In the genomic region with DNA sequence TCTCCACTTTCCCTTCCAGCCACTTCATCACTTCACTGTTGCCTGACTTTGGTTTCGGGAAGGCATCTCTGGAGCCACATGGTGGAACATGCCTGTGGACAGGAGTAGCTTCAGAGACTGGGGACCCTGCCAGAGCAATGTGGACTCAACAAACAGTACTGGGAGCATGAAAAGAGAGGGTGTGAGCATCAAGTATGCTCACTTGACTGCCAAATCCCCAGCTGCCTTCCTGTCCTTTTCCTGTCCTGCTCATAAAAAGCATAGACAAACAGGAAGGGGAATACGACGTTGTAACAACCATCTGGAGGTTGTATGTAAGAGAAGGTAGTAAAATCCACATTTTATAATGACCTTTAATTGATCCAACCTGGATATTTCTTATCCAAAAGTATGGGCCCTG, we compare ENCODE assay signal across 16 cellular contexts.
DNase-seq lines count a peak whose midpoint lies in the region; ATAC-seq and TF ChIP-seq lines count a peak whose summit lies in the region.
"Had no signal": no experiment of that assay in that cellular context is flagged by ENCODE, and none has a peak within 500 bp of the region (broad histone marks: within the 10 kb centered on the region; RNA-seq: fewer than 3 reads in every experiment).

No MANE protein-coding gene starts in this region.

- H3F3A ChIP-seq in GM23338 (replicated peaks; ENCODE audit: low read depth) (no peaks in the 10 kb centered on the region), neural progenitor cell (ENCODE audit: low read depth) (no peaks in the 10 kb centered on the region)

- H3K4me2 ChIP-seq in GM23338 (no peak overlapping the region), neural progenitor cell (no peak overlapping the region)

- H4K20me1 ChIP-seq in GM23338 (replicated peaks; ENCODE audit: insufficient read depth) (no peaks in the 10 kb centered on the region), neural progenitor cell (ENCODE audit: low read depth) (no peaks in the 10 kb centered on the region)

- H3K9ac ChIP-seq in SK-N-MC (ENCODE audit: insufficient read length): no peak overlapping the region
- no peak overlapping the region for H3K9ac ChIP-seq in neural progenitor cell

- H3K9me2 ChIP-seq in GM23338 (ENCODE audit: insufficient read depth): no peaks in the 10 kb centered on the region

- H3K9me3 ChIP-seq in SK-N-MC (ENCODE audit: low read depth, low read length): no peaks in the 10 kb centered on the region
- H3K9me3 ChIP-seq in neural progenitor cell (ENCODE audit: low read depth): no peaks in the 10 kb centered on the region
- H3K9me3 ChIP-seq: thyroid gland had no signal

- H3K9me3 Mint-ChIP-seq in GM23338: no peaks in the 10 kb centered on the region
- peaks cover 12% of the 10 kb centered on the region for H3K9me3 Mint-ChIP-seq in neural progenitor cell
- H3K9me3 Mint-ChIP-seq: activated CD4-positive, alpha-beta T cell treated with anti-CD3 and anti-CD28 coated beads, Interleukin-2, amount 10 ng/mL, durations not matched to agents 7 days and 5 days; CD4-positive, alpha-beta memory T cell had no signal

- ATAC-seq in GM23338: no peak
- ATAC-seq in GM21576 (IDR thresholded peaks at IDR 0.05; ENCODE audit: unreplicated experiment): no peak

- H3K27me3 Mint-ChIP-seq in GM23338 (ENCODE audit: insufficient read depth, low read depth, poor library complexity): peaks cover 6% of the 10 kb centered on the region
- peaks cover 2% of the 10 kb centered on the region for H3K27me3 Mint-ChIP-seq in neural progenitor cell (ENCODE audit: insufficient read depth, low read depth)
- H3K27me3 Mint-ChIP-seq: activated naive CD8-positive, alpha-beta T cell had no signal

- H3K4me1 Mint-ChIP-seq in GM23338 (peaks cover 18% of the 10 kb centered on the region), neural progenitor cell (peaks cover 32% of the 10 kb centered on the region)
- H3K4me1 Mint-ChIP-seq: activated CD4-positive, alpha-beta T cell treated with anti-CD3 and anti-CD28 coated beads, Interleukin-2, amount 10 ng/mL, durations not matched to agents 7 days and 5 days; CD4-positive, alpha-beta memory T cell had no signal

- H3K27ac Mint-ChIP-seq in GM23338: no peak overlapping the region
- H3K27ac Mint-ChIP-seq in neural progenitor cell: no peak overlapping the region
- H3K27ac Mint-ChIP-seq: activated CD4-positive, alpha-beta T cell treated with anti-CD3 and anti-CD28 coated beads, Interleukin-2, amount 10 ng/mL, durations not matched to agents 7 days and 5 days; activated naive CD8-positive, alpha-beta T cell; CD4-positive, alpha-beta memory T cell had no signal

- H3K4me1 ChIP-seq in GM23338 (ENCODE audit: insufficient read depth): peaks cover 13% of the 10 kb centered on the region
- peaks cover 23% of the 10 kb centered on the region for H3K4me1 ChIP-seq in neural progenitor cell
- H3K4me1 ChIP-seq: thyroid gland had no signal

- H3K79me2 ChIP-seq in GM23338 (replicated peaks; ENCODE audit: insufficient read depth) (no peaks in the 10 kb centered on the region), neural progenitor cell (ENCODE audit: low read depth) (no peaks in the 10 kb centered on the region)

- in situ Hi-C loops in KBM-7 (cut with MboI; ENCODE audit: low pct_unique_long_range_greater_than_20kb, low sequenced_read_pairs): no loop called here

- H3K27me3 ChIP-seq in GM23338 (ENCODE audit: insufficient read depth) (no peaks in the 10 kb centered on the region), neural progenitor cell (no peaks in the 10 kb centered on the region)
- H3K27me3 ChIP-seq: thyroid gland had no signal

- TF ChIP-seq CTCF in GM23338 (conservative IDR thresholded peaks at IDR 0.05; ENCODE audit: low read depth in 2 of 2): no peak
- TF ChIP-seq CTCF in neural progenitor cell (IDR thresholded peaks at IDR 0.05): no peak

- H3K27ac ChIP-seq in GM23338 (ENCODE audit: low read depth) (no peak overlapping the region), SK-N-MC (peak overlapping the region; percentile 92), neural progenitor cell (no peak overlapping the region)
- H3K27ac ChIP-seq: HL-60, thyroid gland had no signal

- no peak overlapping the region for H3K4me3 ChIP-seq in GM23338
- H3K4me3 ChIP-seq in SK-N-MC: peak overlapping the region; percentile 45
- H3K4me3 ChIP-seq in neural progenitor cell: no peak overlapping the region
- H3K4me3 ChIP-seq: skin epidermis, thyroid gland had no signal

- H3K36me3 Mint-ChIP-seq in GM23338 (ENCODE audit: low read depth) (no peaks in the 10 kb centered on the region), neural progenitor cell (no peaks in the 10 kb centered on the region)
- H3K36me3 Mint-ChIP-seq: activated naive CD8-positive, alpha-beta T cell; CD4-positive, alpha-beta memory T cell had no signal

- H3K4me3 Mint-ChIP-seq in GM23338: no peak overlapping the region
- H3K4me3 Mint-ChIP-seq in neural progenitor cell: peak overlapping the region; percentile 48
- H3K4me3 Mint-ChIP-seq: activated CD4-positive, alpha-beta T cell treated with anti-CD3 and anti-CD28 coated beads, Interleukin-2, amount 10 ng/mL, durations not matched to agents 7 days and 5 days; activated naive CD8-positive, alpha-beta T cell; CD4-positive, alpha-beta memory T cell had no signal

- H3K36me3 ChIP-seq in GM23338 (ENCODE audit: insufficient read depth) (no peaks in the 10 kb centered on the region), SK-N-MC (ENCODE audit: insufficient read depth, low read length) (no peaks in the 10 kb centered on the region), neural progenitor cell (no peaks in the 10 kb centered on the region)
- H3K36me3 ChIP-seq: thyroid gland had no signal

- peak; percentile 21 for DNase-seq in COR-L47 (lab: John Stamatoyannopoulos, UW)
- no peak for DNase-seq in GM23338 (ENCODE audit: low spot score)
- DNase-seq in SK-N-MC (ENCODE audit: low read depth, low spot score): no peak
- DNase-seq in neural progenitor cell (ENCODE audit: low spot score): no peak
- no peak for DNase-seq in KBM-7
- DNase-seq in NCI-H2107 (lab: John Stamatoyannopoulos, UW): no peak
- DNase-seq: activated CD4-positive, alpha-beta T cell treated with anti-CD3 and anti-CD28 coated beads, Interleukin-2, amount 10 ng/mL, durations not matched to agents 7 days and 5 days; CD4-positive, alpha-beta memory T cell; GDM1; kidney; NCI-H524 treated with DMSO at 0.1 percent for 48 hours; thyroid gland had no signal

- H2AFZ ChIP-seq in GM23338 (peak overlapping the region; percentile 11; the same call in 1 of the 2 replicates), neural progenitor cell (replicated peaks) (no peak overlapping the region)

TF ChIP-seq in GM23338, 12 proteins besides CTCF, POLR2A, EP300 and RAD21 (continues in another document):
- TF ChIP-seq EZH2phosphoT487 (IDR thresholded peaks at IDR 0.05; ENCODE audit: unreplicated experiment): no peak
- no peak for TF ChIP-seq ZNF331 (CRISPR knock-in tag; IDR thresholded peaks at IDR 0.05; ENCODE audit: low read depth)
- TF ChIP-seq EZH2 (IDR thresholded peaks at IDR 0.05; ENCODE audit: low read depth, unreplicated experiment): no peak
- TF ChIP-seq, protein P1, sequence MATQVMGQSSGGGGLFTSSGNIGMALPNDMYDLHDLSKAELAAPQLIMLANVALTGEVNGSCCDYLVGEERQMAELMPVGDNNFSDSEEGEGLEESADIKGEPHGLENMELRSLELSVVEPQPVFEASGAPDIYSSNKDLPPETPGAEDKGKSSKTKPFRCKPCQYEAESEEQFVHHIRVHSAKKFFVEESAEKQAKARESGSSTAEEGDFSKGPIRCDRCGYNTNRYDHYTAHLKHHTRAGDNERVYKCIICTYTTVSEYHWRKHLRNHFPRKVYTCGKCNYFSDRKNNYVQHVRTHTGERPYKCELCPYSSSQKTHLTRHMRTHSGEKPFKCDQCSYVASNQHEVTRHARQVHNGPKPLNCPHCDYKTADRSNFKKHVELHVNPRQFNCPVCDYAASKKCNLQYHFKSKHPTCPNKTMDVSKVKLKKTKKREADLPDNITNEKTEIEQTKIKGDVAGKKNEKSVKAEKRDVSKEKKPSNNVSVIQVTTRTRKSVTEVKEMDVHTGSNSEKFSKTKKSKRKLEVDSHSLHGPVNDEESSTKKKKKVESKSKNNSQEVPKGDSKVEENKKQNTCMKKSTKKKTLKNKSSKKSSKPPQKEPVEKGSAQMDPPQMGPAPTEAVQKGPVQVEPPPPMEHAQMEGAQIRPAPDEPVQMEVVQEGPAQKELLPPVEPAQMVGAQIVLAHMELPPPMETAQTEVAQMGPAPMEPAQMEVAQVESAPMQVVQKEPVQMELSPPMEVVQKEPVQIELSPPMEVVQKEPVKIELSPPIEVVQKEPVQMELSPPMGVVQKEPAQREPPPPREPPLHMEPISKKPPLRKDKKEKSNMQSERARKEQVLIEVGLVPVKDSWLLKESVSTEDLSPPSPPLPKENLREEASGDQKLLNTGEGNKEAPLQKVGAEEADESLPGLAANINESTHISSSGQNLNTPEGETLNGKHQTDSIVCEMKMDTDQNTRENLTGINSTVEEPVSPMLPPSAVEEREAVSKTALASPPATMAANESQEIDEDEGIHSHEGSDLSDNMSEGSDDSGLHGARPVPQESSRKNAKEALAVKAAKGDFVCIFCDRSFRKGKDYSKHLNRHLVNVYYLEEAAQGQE (IDR thresholded peaks at IDR 0.05; ENCODE audit: unreplicated experiment): no peak
